26 cellular contexts compared by ENCODE assay signal in the genomic region with DNA sequence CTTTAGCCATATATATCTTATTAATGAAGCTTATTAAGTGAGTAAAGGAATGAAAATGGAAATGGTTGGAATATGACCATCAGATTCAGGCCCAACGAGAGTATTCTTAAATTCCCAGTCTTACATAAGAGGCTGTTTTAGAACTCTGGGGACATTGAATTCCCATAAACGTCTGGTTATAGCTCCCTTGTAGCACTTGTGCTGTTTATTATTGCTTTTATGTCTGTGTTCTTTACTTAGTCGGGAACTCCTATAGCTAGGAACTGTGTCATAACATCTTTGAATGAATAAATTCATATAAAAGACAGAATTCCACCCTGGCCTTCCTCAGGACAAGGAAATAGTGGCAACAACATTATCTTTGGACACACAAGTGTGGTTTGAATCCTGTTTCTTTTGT. TPM values are rescaled to one million over a fixed set of nuclear protein-coding genes. Genes with fewer than 3 reads are reported as not detected.
"Had no signal": no experiment of that assay in that cellular context is flagged by ENCODE, and none has a peak within 500 bp of the region (broad histone marks: within the 10 kb centered on the region; RNA-seq: fewer than 3 reads in every experiment).

No MANE protein-coding gene starts in this region.

- H3K9me3 ChIP-seq: colonic mucosa, esophagus muscularis mucosa, esophagus squamous epithelium, gastrocnemius medialis, gastroesophageal sphincter, heart left ventricle had no signal

- H3K4me1 ChIP-seq: colonic mucosa, esophagus muscularis mucosa, esophagus squamous epithelium, foreskin keratinocyte, gastrocnemius medialis, gastroesophageal sphincter, heart left ventricle, heart right ventricle had no signal

- H3K27me3 ChIP-seq: colonic mucosa, dorsolateral prefrontal cortex, esophagus muscularis mucosa, esophagus squamous epithelium, foreskin keratinocyte, gastrocnemius medialis, gastroesophageal sphincter, heart left ventricle, heart right ventricle had no signal

- DNase-seq: colonic mucosa; cortex of kidney; dermis blood vessel endothelial cell; dorsolateral prefrontal cortex; effector CD4-positive, alpha-beta T cell; effector CD8-positive, alpha-beta T cell; effector memory CD4-positive, alpha-beta T cell; effector memory CD8-positive, alpha-beta T cell; endodermal cell; erythroblast; esophagus squamous epithelium; foreskin fibroblast; foreskin melanocyte; gastrocnemius medialis; glutamatergic neuron; head of caudate nucleus; heart left ventricle; heart right ventricle had no signal

- H3K36me3 ChIP-seq: colonic mucosa, esophagus muscularis mucosa, esophagus squamous epithelium, gastrocnemius medialis, gastroesophageal sphincter, heart left ventricle, heart right ventricle had no signal

- H3K27ac ChIP-seq: colonic mucosa, coronary artery, epithelial cell of prostate, esophagus muscularis mucosa, esophagus squamous epithelium, foreskin keratinocyte, gastrocnemius medialis, gastroesophageal sphincter, heart left ventricle, heart right ventricle had no signal

- H3K4me3 ChIP-seq: colonic mucosa, coronary artery, dorsolateral prefrontal cortex, esophagus muscularis mucosa, esophagus squamous epithelium, gastrocnemius medialis, gastroesophageal sphincter, heart left ventricle, heart right ventricle had no signal

- ATAC-seq: effector memory CD8-positive, alpha-beta T cell; esophagus mucosa; foreskin keratinocyte; gastrocnemius medialis; gastroesophageal sphincter; heart left ventricle; heart right ventricle had no signal

RNA-seq across cellular contexts. Expression of a gene that starts 58.4 kb away (rescaled TPM):
- total RNA-seq: endothelial cell of umbilical vein, esophagus mucosa, foreskin keratinocyte, gastrocnemius medialis, glomerular endothelial cell had no signal
